In genomic region chr6:37460805-37461204, GRCh38 we compare ENCODE assay signal across 16 cellular contexts.
"Had no signal": no experiment of that assay in that cellular context is flagged by ENCODE, and none has a peak within 500 bp of the region (broad histone marks: within the 10 kb centered on the region; RNA-seq: fewer than 3 reads in every experiment).

No MANE protein-coding gene starts in this region.

- H3K4me1 Mint-ChIP-seq: memory B cell had no signal

- H3K9me3 ChIP-seq: breast epithelium, esophagus muscularis mucosa, gastroesophageal sphincter, thyroid gland had no signal

- H3K27ac ChIP-seq: breast epithelium, coronary artery, esophagus muscularis mucosa, gastroesophageal sphincter, heart right ventricle, thyroid gland had no signal

- H3K4me1 ChIP-seq: breast epithelium, heart right ventricle, thyroid gland had no signal

- H3K4me3 Mint-ChIP-seq: immature natural killer cell; memory B cell; naive thymus-derived CD8-positive, alpha-beta T cell; T-helper 1 cell treated with Interleukin-12 subunit alpha and Interleukin-12 subunit beta and Interleukin-4 antibody, amounts not matched to agents 30 μg/mL and 1 μg/mL, for 36 hours had no signal

- H3K4me3 ChIP-seq: breast epithelium, coronary artery, esophagus muscularis mucosa, gastroesophageal sphincter, heart right ventricle, thyroid gland had no signal

- H3K27ac Mint-ChIP-seq: immature natural killer cell; memory B cell; T-helper 1 cell treated with Interleukin-12 subunit alpha and Interleukin-12 subunit beta and Interleukin-4 antibody, amounts not matched to agents 30 μg/mL and 1 μg/mL, for 36 hours had no signal

- ATAC-seq: gastroesophageal sphincter; heart right ventricle; naive thymus-derived CD8-positive, alpha-beta T cell had no signal

- DNase-seq: activated CD4-positive, CD25-positive, alpha-beta regulatory T cell treated with anti-CD3 and anti-CD28 coated beads, Interleukin-2, amount 50 U/mL, for 72 hours; activated naive CD4-positive, alpha-beta T cell; aorta; heart right ventricle; immature natural killer cell; naive thymus-derived CD8-positive, alpha-beta T cell; posterior cingulate gyrus; stimulated activated CD8-positive, alpha-beta memory T cell treated with anti-CD3 and anti-CD28 coated beads, Interleukin-4, amount 100 ng/mL, for 48 hours; stimulated activated naive CD4-positive, alpha-beta T cell treated with Interleukin-2 at 50 U/mL for 16 hours; thyroid gland had no signal

- H3K9me3 Mint-ChIP-seq: immature natural killer cell; memory B cell; T-helper 1 cell treated with Interleukin-12 subunit alpha and Interleukin-12 subunit beta and Interleukin-4 antibody, amounts not matched to agents 30 μg/mL and 1 μg/mL, for 36 hours had no signal

- H3K27me3 ChIP-seq: breast epithelium, esophagus muscularis mucosa, gastroesophageal sphincter, heart right ventricle, thyroid gland had no signal

- H3K27me3 Mint-ChIP-seq: memory B cell; naive thymus-derived CD8-positive, alpha-beta T cell had no signal
